In genomic region chr9:137890768-137891587, GRCh38 we compare ENCODE assay signal across 6 cellular contexts. TPM values are rescaled to one million over a fixed set of nuclear protein-coding genes. Genes with fewer than 3 reads are reported as not detected.
"Had no signal": no experiment of that assay in that cellular context is flagged by ENCODE, and none has a peak within 500 bp of the region (broad histone marks: within the 10 kb centered on the region; RNA-seq: fewer than 3 reads in every experiment).

No MANE protein-coding gene starts in this region.

RNA-seq across cellular contexts. Expression of gene CACNA1B, which starts 13.4 kb away (rescaled TPM):
- total RNA-seq: activated CD4-positive, alpha-beta memory T cell treated with anti-CD3 and anti-CD28 coated beads, Interleukin-2, amount 10 ng/mL, durations not matched to agents 7 days and 5 days; activated CD8-positive, alpha-beta memory T cell treated with anti-CD3 and anti-CD28 coated beads, Interleukin-2, amount 10 ng/mL, durations not matched to agents 7 days and 5 days; activated naive CD8-positive, alpha-beta T cell treated with anti-CD3 and anti-CD28 coated beads for 36 hours; M059J; OCI-LY7; PC-9 had no signal
